ENCODE assay signal across 8 cellular contexts in genomic region chr11:108467091-108467823, GRCh38. TPM values are rescaled to one million over a fixed set of nuclear protein-coding genes. Genes with fewer than 3 reads are reported as not detected.
A peak's percentile ranks its signal among the peaks of the same experiment; 100 is the strongest.
DNase-seq lines count a peak whose midpoint lies in the region; ATAC-seq and TF ChIP-seq lines count a peak whose summit lies in the region.

Gene C11orf65 (minus strand): TSS chr11:108467529. CDS start chr11:108461559, 5,970 bp downstream.

- DNase-seq in C1 segment of cervical spinal cord (lab: John Stamatoyannopoulos, UW) (peak; percentile 66 to 96 (median 93)), NCI-H526 treated with DMSO at 0.1 percent for 48 hours (lab: John Stamatoyannopoulos, UW) (peak; percentile 100), coronary artery (ENCODE audit: low spot score) (peak; percentile 98), left colon (peak; percentile 96 to 98)
- peak; percentile 96 for DNase-seq in activated CD4-positive, alpha-beta T cell treated with anti-CD3 and anti-CD28 coated beads, Interleukin-2, amount 10 ng/mL, durations not matched to agents 7 days and 5 days
- DNase-seq in stimulated activated CD4-positive, alpha-beta T cell treated with anti-CD3 and anti-CD28 coated beads, Interleukin-1b, Interleukin-23, amount 100 ng/mL, for 4 hours (ENCODE audit: low read depth in 2 of 2) = peak; percentile 86 to 93

- CTCF ChIA-PET in activated CD4-positive, alpha-beta T cell treated with anti-CD3 and anti-CD28 coated beads, Interleukin-2, amount 10 ng/mL, durations not matched to agents 7 days and 5 days (lab: Charles Lee) = interaction anchor here (1.0 kb wide), 1 partner anchor 244 kb away, joined by 3 read pairs; the partner anchor contains the start of gene ATM

- peak within 1 kb of the TSS; percentile 86 to 98 for H3K27ac ChIP-seq in coronary artery

- H3K27ac Mint-ChIP-seq in activated CD4-positive, alpha-beta T cell treated with anti-CD3 and anti-CD28 coated beads, Interleukin-2, amount 10 ng/mL, durations not matched to agents 7 days and 5 days = peak within 1 kb of the TSS; percentile 99

- H3K4me1 Mint-ChIP-seq in activated CD4-positive, alpha-beta T cell treated with anti-CD3 and anti-CD28 coated beads, Interleukin-2, amount 10 ng/mL, durations not matched to agents 7 days and 5 days = peaks cover 24% of the 10 kb centered on the region

- peak; percentile 99 for ATAC-seq in GM19351 (IDR thresholded peaks at IDR 0.05; ENCODE audit: unreplicated experiment)
- peak; percentile 99 for ATAC-seq in HG03520 (IDR thresholded peaks at IDR 0.05; ENCODE audit: unreplicated experiment)
- peak; percentile 99 for ATAC-seq in left colon

- peak within 1 kb of the TSS; percentile 86 for H3K4me3 ChIP-seq in coronary artery

- H3K9me3 Mint-ChIP-seq in activated CD4-positive, alpha-beta T cell treated with anti-CD3 and anti-CD28 coated beads, Interleukin-2, amount 10 ng/mL, durations not matched to agents 7 days and 5 days = no peaks in the 10 kb centered on the region

- POLR2A ChIA-PET in activated CD4-positive, alpha-beta T cell treated with anti-CD3 and anti-CD28 coated beads, Interleukin-2, amount 10 ng/mL, durations not matched to agents 7 days and 5 days (lab: Charles Lee) = interaction anchor here (0.6 kb wide), 2 partner anchors 102 to 243 kb away, joined by 3 read pairs; no protein-coding TSS in a partner anchor

- intact Hi-C loops in left colon (cut with DNase I, micrococcal nuclease) = no loop called here

- H3K4me3 Mint-ChIP-seq in activated CD4-positive, alpha-beta T cell treated with anti-CD3 and anti-CD28 coated beads, Interleukin-2, amount 10 ng/mL, durations not matched to agents 7 days and 5 days = peak within 1 kb of the TSS; percentile 95

- peaks cover 4% of the 10 kb centered on the region for H3K36me3 Mint-ChIP-seq in activated CD4-positive, alpha-beta T cell treated with anti-CD3 and anti-CD28 coated beads, Interleukin-2, amount 10 ng/mL, durations not matched to agents 7 days and 5 days (ENCODE audit: low read depth)

- H3K27me3 Mint-ChIP-seq in activated CD4-positive, alpha-beta T cell treated with anti-CD3 and anti-CD28 coated beads, Interleukin-2, amount 10 ng/mL, durations not matched to agents 7 days and 5 days = no peaks in the 10 kb centered on the region

- no peak for TF ChIP-seq CTCF in coronary artery (IDR thresholded peaks at IDR 0.05)

RNA-seq across cellular contexts. Expression of gene C11orf65, which starts in this region (rescaled TPM):
- 1 to 10 TPM; 1.4 to 1.7 TPM for total RNA-seq in activated CD4-positive, alpha-beta T cell treated with anti-CD3 and anti-CD28 coated beads, Interleukin-2, amount 10 ng/mL, durations not matched to agents 7 days and 5 days
- under 1 TPM; 0.39 to 0.46 TPM for total RNA-seq in left colon

Comparison
In these comparisons a context has a peak if more than half of its experiments do, and no peak if none do; other contexts are left out.
1. Peak in every context shown above with its lines: DNase-seq, ATAC-seq, H3K4me3 ChIP-seq and H3K27ac ChIP-seq.
2. Peak in DNase-seq and ATAC-seq in left colon; RNA of the gene not detected or under 1 TPM.